ENCODE assay signal across 26 cellular contexts in the genomic region with DNA sequence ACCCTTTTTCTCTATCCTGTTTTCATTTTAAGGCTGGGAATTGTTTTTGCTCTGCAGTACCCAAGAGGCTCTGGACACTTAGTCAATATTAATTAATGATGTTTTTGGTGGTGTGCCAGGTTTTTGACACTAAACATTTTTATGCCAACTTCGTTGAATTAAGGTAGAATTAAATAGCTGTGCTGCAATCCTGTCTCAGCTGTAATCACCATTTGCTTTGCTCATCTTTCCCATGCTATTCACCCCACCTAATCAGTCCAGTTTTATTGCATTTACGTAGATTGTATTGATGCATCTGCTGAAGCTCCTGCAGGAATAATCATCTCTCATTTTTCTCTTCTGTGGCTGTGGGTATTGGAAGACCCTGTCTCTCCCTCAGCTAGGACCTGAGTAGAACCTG.
"Had no signal": no experiment of that assay in that cellular context is flagged by ENCODE, and none has a peak within 500 bp of the region (broad histone marks: within the 10 kb centered on the region; RNA-seq: fewer than 3 reads in every experiment).

No MANE protein-coding gene starts in this region.

- H3K4me1 ChIP-seq: left lung, prostate gland, thyroid gland, upper lobe of left lung, vagina had no signal

- H3K4me3 ChIP-seq: left lung, lung, ovary, prostate gland, skin epidermis, stomach, testis, thyroid gland, transverse colon, upper lobe of left lung, vagina had no signal

- FAIRE-seq: kidney had no signal

- ATAC-seq: left colon; left lung; natural killer cell; right cardiac atrium; sciatic nerve; stimulated activated naive B cell treated with anti-CD40 and anti-IgM and Interleukin-4, amounts not matched to agents 10 μg/mL and 1 μg/mL and 100 μg/mL, for 72 hours; stimulated activated naive CD8-positive, alpha-beta T cell treated with anti-CD3 and anti-CD28 coated beads, Interleukin-15, Interleukin-2, amounts not matched to agents 100 U/mL and 50 U/mL, for 24 hours had no signal

- DNase-seq: kidney; left colon; left lung; mesendoderm; naive B cell; natural killer cell; ovary; posterior cingulate gyrus; retina; right cardiac atrium; stimulated activated CD4-positive, alpha-beta T cell treated with anti-CD3 and anti-CD28 coated beads, Interleukin-12 subunit alpha, Interleukin-12 subunit beta, amount 100 ng/mL, for 4 hours; stimulated activated CD4-positive, alpha-beta T cell treated with anti-CD3 and anti-CD28 coated beads, Interleukin-15, amount 100 ng/mL, for 24 hours; stimulated activated CD4-positive, alpha-beta T cell treated with anti-CD3 and anti-CD28 coated beads, Interleukin-2, amount 100 ng/mL, for 24 hours; stimulated activated CD4-positive, alpha-beta T cell treated with anti-CD3 and anti-CD28 coated beads, Interleukin-4, amount 100 ng/mL, for 1 hour; stimulated activated naive B cell treated with anti-CD40 and anti-IgM and Interleukin-4, amounts not matched to agents 10 μg/mL and 1 μg/mL and 100 μg/mL, for 72 hours; stimulated activated naive CD8-positive, alpha-beta T cell treated with anti-CD3 and anti-CD28 coated beads, Interleukin-15, Interleukin-2, amounts not matched to agents 100 U/mL and 50 U/mL, for 24 hours; stomach; testis; thyroid gland; transverse colon; upper lobe of left lung had no signal

- H3K27ac ChIP-seq: left lung, ovary, prostate gland, skin epidermis, stomach, testis, thyroid gland, transverse colon, upper lobe of left lung, vagina had no signal

- H3K9me3 ChIP-seq: left lung, ovary, prostate gland, stomach, testis, thyroid gland, transverse colon, upper lobe of left lung, vagina had no signal

- H3K36me3 ChIP-seq: left lung, ovary, prostate gland, stomach, thyroid gland, transverse colon, upper lobe of left lung, vagina had no signal

- H3K27me3 ChIP-seq: left lung, ovary, testis, thyroid gland, transverse colon, upper lobe of left lung, vagina had no signal
